25 cellular contexts compared by ENCODE assay signal in the genomic region with DNA sequence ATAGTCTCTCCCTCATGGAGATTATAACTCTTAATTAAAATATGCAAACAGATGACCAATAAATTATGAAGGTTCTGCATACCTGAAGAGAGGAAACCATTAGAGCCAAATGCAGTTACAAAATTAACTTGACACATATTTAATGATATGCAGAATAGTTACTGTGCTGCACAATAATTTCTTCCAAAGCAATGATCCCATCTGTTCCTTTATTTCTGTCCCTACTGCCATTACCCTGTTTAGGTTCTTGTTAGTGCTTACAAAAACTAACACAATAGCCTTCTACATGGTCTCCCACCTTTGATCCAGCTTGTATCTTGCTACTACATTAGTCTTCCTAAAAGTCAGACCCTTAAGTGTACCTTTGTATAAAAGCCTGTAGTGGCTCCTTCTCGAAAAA.
"Had no signal": no experiment of that assay in that cellular context is flagged by ENCODE, and none has a peak within 500 bp of the region (broad histone marks: within the 10 kb centered on the region; RNA-seq: fewer than 3 reads in every experiment).

No MANE protein-coding gene starts in this region.

- H3K4me1 ChIP-seq: parathyroid adenoma, psoas muscle, sigmoid colon, stomach, thyroid gland, upper lobe of left lung, vagina had no signal

- H3K27ac ChIP-seq: neural progenitor cell, ovary, parathyroid adenoma, psoas muscle, right lobe of liver, sigmoid colon, stomach, thoracic aorta, thyroid gland, tibial nerve, upper lobe of left lung, vagina had no signal

- H3K4me3 ChIP-seq: neural progenitor cell, ovary, psoas muscle, right lobe of liver, sigmoid colon, stomach, thoracic aorta, thyroid gland, tibial nerve, upper lobe of left lung, vagina had no signal

- H3K27me3 ChIP-seq: neural progenitor cell, ovary, right lobe of liver, sigmoid colon, stomach, thyroid gland, tibial nerve, upper lobe of left lung, vagina had no signal

- DNase-seq: naive thymus-derived CD4-positive, alpha-beta T cell; natural killer cell; occipital lobe; ovary; posterior cingulate gyrus; psoas muscle; right cardiac atrium; right lobe of liver; sigmoid colon; small intestine; stimulated activated CD4-positive, alpha-beta T cell treated with anti-CD3 and anti-CD28 coated beads, Interleukin-12 subunit alpha, Interleukin-12 subunit beta, amount 100 ng/mL, for 4 hours; stimulated activated CD4-positive, alpha-beta T cell treated with anti-CD3 and anti-CD28 coated beads, Interleukin-1b, Interleukin-23, amount 100 ng/mL, for 48 hours; stimulated activated CD4-positive, alpha-beta T cell treated with anti-CD3 and anti-CD28 coated beads, Interleukin-4, amount 100 ng/mL, for 1 hour; stimulated activated CD4-positive, alpha-beta T cell treated with anti-CD3 and anti-CD28 coated beads, Interleukin-4, amount 100 ng/mL, for 4 hours; stimulated activated CD8-positive, alpha-beta memory T cell treated with anti-CD3 and anti-CD28 coated beads, Interleukin-4, amount 100 ng/mL, for 48 hours; stimulated activated naive CD4-positive, alpha-beta T cell treated with Interleukin-2 at 50 U/mL for 16 hours; stomach; thyroid gland; trophoblast cell; upper lobe of left lung had no signal

- H3K36me3 ChIP-seq: neural progenitor cell, ovary, right lobe of liver, sigmoid colon, stomach, thoracic aorta, thyroid gland, tibial nerve, upper lobe of left lung, vagina had no signal

- H3K9me3 ChIP-seq: ovary, psoas muscle, right lobe of liver, sigmoid colon, stomach, thoracic aorta, thyroid gland, tibial nerve, upper lobe of left lung, vagina had no signal
